ENCODE assay signal across 15 cellular contexts in genomic region chr17:68463211-68463990, GRCh38. TPM values are rescaled to one million over a fixed set of nuclear protein-coding genes. Genes with fewer than 3 reads are reported as not detected.
DNase-seq lines count a peak whose midpoint lies in the region; ATAC-seq and TF ChIP-seq lines count a peak whose summit lies in the region.
"Had no signal": no experiment of that assay in that cellular context is flagged by ENCODE, and none has a peak within 500 bp of the region (broad histone marks: within the 10 kb centered on the region; RNA-seq: fewer than 3 reads in every experiment).

No MANE protein-coding gene starts in this region.

- H3K79me1 ChIP-seq in mesenchymal stem cell (replicated peaks; ENCODE audit: low read length, poor library complexity, severe bottlenecking), result no peaks in the 10 kb centered on the region

- H3K36me3 Mint-ChIP-seq in T-helper 1 cell treated with Interleukin-12 subunit alpha and Interleukin-12 subunit beta and Interleukin-4 antibody, amounts not matched to agents 30 μg/mL and 1 μg/mL, for 36 hours (ENCODE audit: low read depth), result no peaks in the 10 kb centered on the region

- H3K4me1 ChIP-seq in RWPE2 (ENCODE audit: insufficient read depth, poor library complexity, severe bottlenecking) (peaks cover 11% of the 10 kb centered on the region), mesenchymal stem cell (ENCODE audit: control insufficient read depth, insufficient read depth, low read depth, low read length) (peaks cover 4% of the 10 kb centered on the region)
- H3K4me1 ChIP-seq: prostate gland had no signal

- peak overlapping the region; percentile 53 for H2AK5ac ChIP-seq in mesenchymal stem cell (ENCODE audit: low read length, severe bottlenecking)

- H2BK15ac ChIP-seq in mesenchymal stem cell (ENCODE audit: low read depth, poor library complexity, severe bottlenecking), result no peak overlapping the region

- H2BK12ac ChIP-seq in mesenchymal stem cell (ENCODE audit: low read length in 2 of 2), result no peak overlapping the region

- H4K8ac ChIP-seq in mesenchymal stem cell (ENCODE audit: low read length), result no peak overlapping the region

- H3K27me3 Mint-ChIP-seq in T-helper 1 cell treated with Interleukin-12 subunit alpha and Interleukin-12 subunit beta and Interleukin-4 antibody, amounts not matched to agents 30 μg/mL and 1 μg/mL, for 36 hours (ENCODE audit: low read depth), result peaks cover 14% of the 10 kb centered on the region

- no peaks in the 10 kb centered on the region for H3K9me3 ChIP-seq in RWPE2 (ENCODE audit: severe bottlenecking)
- H3K9me3 ChIP-seq in mesenchymal stem cell (ENCODE audit: control insufficient read depth, low read length), result no peaks in the 10 kb centered on the region
- H3K9me3 ChIP-seq: gastroesophageal sphincter, prostate gland, spleen, thoracic aorta had no signal

- no peak overlapping the region for H3K4ac ChIP-seq in mesenchymal stem cell (ENCODE audit: low read depth in 1 of 2, low read length in 2 of 2)

- TF ChIP-seq CTCF in C4-2B (conservative IDR thresholded peaks at IDR 0.05), result peak; percentile 60
- TF ChIP-seq CTCF in RWPE2 (IDR thresholded peaks at IDR 0.05; ENCODE audit: poor library complexity, severe bottlenecking), result peak; percentile 65

- no peak overlapping the region for H3K14ac ChIP-seq in mesenchymal stem cell (ENCODE audit: low read length in 2 of 2)

- H3K4me3 Mint-ChIP-seq in T-helper 1 cell treated with Interleukin-12 subunit alpha and Interleukin-12 subunit beta and Interleukin-4 antibody, amounts not matched to agents 30 μg/mL and 1 μg/mL, for 36 hours, result peak overlapping the region; percentile 15
- H3K4me3 Mint-ChIP-seq: dendritic cell treated with granulocyte-macrophage colony-stimulating factor and Interleukin-4, amounts not matched to agents 40 ng/mL and 50 ng/mL, for 4 days had no signal

- DNase-seq in T-helper 1 cell (no peak), RWPE2 (ENCODE audit: low spot score) (no peak), mesenchymal stem cell (no peak), dermis blood vessel endothelial cell (no peak), NCI-H146 (lab: John Stamatoyannopoulos, UW) (no peak)
- DNase-seq: GOT3, spleen had no signal

- H2AFZ ChIP-seq in mesenchymal stem cell (ENCODE audit: low read depth, low read length), result no peak overlapping the region

- H3K27me3 ChIP-seq in RWPE2 (ENCODE audit: insufficient read depth, poor library complexity, severe bottlenecking) (no peaks in the 10 kb centered on the region), mesenchymal stem cell (ENCODE audit: control insufficient read depth in 1 of 2, insufficient read depth in 1 of 2, low read length in 2 of 2) (no peaks in the 10 kb centered on the region)
- H3K27me3 ChIP-seq: gastroesophageal sphincter, spleen had no signal

- H2BK120ac ChIP-seq in mesenchymal stem cell (ENCODE audit: low read depth, low read length), result no peak overlapping the region

- H3K23ac ChIP-seq in mesenchymal stem cell (ENCODE audit: low read length in 2 of 2), result no peak overlapping the region

- H2BK5ac ChIP-seq in mesenchymal stem cell (ENCODE audit: low read depth, low read length, poor library complexity, severe bottlenecking), result no peak overlapping the region

- no peak overlapping the region for H3K27ac ChIP-seq in C4-2B
- H3K27ac ChIP-seq in RWPE2 (ENCODE audit: poor library complexity, severe bottlenecking), result no peak overlapping the region
- H3K27ac ChIP-seq in mesenchymal stem cell (ENCODE audit: low read length, poor library complexity, severe bottlenecking), result no peak overlapping the region
- H3K27ac ChIP-seq: epithelial cell of prostate, gastroesophageal sphincter, prostate gland, thoracic aorta had no signal

- H3K18ac ChIP-seq in mesenchymal stem cell (ENCODE audit: low read depth in 1 of 2, low read length in 2 of 2), result no peak overlapping the region

- H3K4me3 ChIP-seq in RWPE2 (ENCODE audit: severe bottlenecking) (no peak overlapping the region), mesenchymal stem cell (ENCODE audit: insufficient read depth in 1 of 2, low read depth in 1 of 2, low read length in 2 of 2) (no peak overlapping the region)
- H3K4me3 ChIP-seq: gastroesophageal sphincter, prostate gland, spleen, thoracic aorta had no signal

- H3K36me3 ChIP-seq in RWPE2 (ENCODE audit: low read depth) (no peaks in the 10 kb centered on the region), mesenchymal stem cell (ENCODE audit: control insufficient read depth in 1 of 2, insufficient read depth in 2 of 2, low read depth in 1 of 2, low read length in 2 of 2) (no peaks in the 10 kb centered on the region)
- H3K36me3 ChIP-seq: gastroesophageal sphincter, prostate gland, spleen, thoracic aorta had no signal

- peak overlapping the region; percentile 75 for H3K27ac Mint-ChIP-seq in T-helper 1 cell treated with Interleukin-12 subunit alpha and Interleukin-12 subunit beta and Interleukin-4 antibody, amounts not matched to agents 30 μg/mL and 1 μg/mL, for 36 hours
- H3K27ac Mint-ChIP-seq: dendritic cell treated with granulocyte-macrophage colony-stimulating factor and Interleukin-4, amounts not matched to agents 40 ng/mL and 50 ng/mL, for 4 days had no signal

- no peak overlapping the region for H3K9ac ChIP-seq in mesenchymal stem cell (ENCODE audit: low read length)

- no peak overlapping the region for H3K4me2 ChIP-seq in mesenchymal stem cell (ENCODE audit: low read length, poor library complexity, severe bottlenecking)

- H4K91ac ChIP-seq in mesenchymal stem cell (ENCODE audit: low read length), result peak overlapping the region; percentile 3

- no peaks in the 10 kb centered on the region for H3K9me3 Mint-ChIP-seq in T-helper 1 cell treated with Interleukin-12 subunit alpha and Interleukin-12 subunit beta and Interleukin-4 antibody, amounts not matched to agents 30 μg/mL and 1 μg/mL, for 36 hours
- H3K9me3 Mint-ChIP-seq: dendritic cell treated with granulocyte-macrophage colony-stimulating factor and Interleukin-4, amounts not matched to agents 40 ng/mL and 50 ng/mL, for 4 days had no signal

- H3K4me1 Mint-ChIP-seq in T-helper 1 cell treated with Interleukin-12 subunit alpha and Interleukin-12 subunit beta and Interleukin-4 antibody, amounts not matched to agents 30 μg/mL and 1 μg/mL, for 36 hours (ENCODE audit: low read depth), result peaks cover 49% of the 10 kb centered on the region

- WGBS in mesenchymal stem cell, result 77% methylated on average over 4 of the region's 6 CpGs

- ATAC-seq in RWPE2 (ENCODE audit: low read depth) (no peak), HG03025 (IDR thresholded peaks at IDR 0.05; ENCODE audit: low FRiP score, unreplicated experiment) (no peak)

RNA-seq across cellular contexts. Expression of gene WIPI1, which starts 6.1 kb away (rescaled TPM):
- polyA plus RNA-seq in mesenchymal stem cell (2013, experiment 1 of 2), result 197 TPM
- 194 TPM for polyA plus RNA-seq in mesenchymal stem cell (2013, experiment 2 of 2)
- 60.2 and 65.5 TPM in 2 replicates for total RNA-seq in dermis blood vessel endothelial cell

RNA-seq across cellular contexts. Expression of gene PRKAR1A, which starts 48.8 kb away (rescaled TPM):
- 168 TPM for polyA plus RNA-seq in mesenchymal stem cell (2013, experiment 1 of 2)
- 173 TPM for polyA plus RNA-seq in mesenchymal stem cell (2013, experiment 2 of 2)
- total RNA-seq in dermis blood vessel endothelial cell, result 403 and 572 TPM in 2 replicates
